8 cellular contexts compared by ENCODE assay signal in genomic region chr5:10249948-10250803, GRCh38. TPM values are rescaled to one million over a fixed set of nuclear protein-coding genes. Genes with fewer than 3 reads are reported as not detected.
DNase-seq lines count a peak whose midpoint lies in the region; ATAC-seq and TF ChIP-seq lines count a peak whose summit lies in the region.

Gene CCT5, plus strand, starts transcription at chr5:10250280. Its CDS starts 61 bp downstream, at chr5:10250341.

- peaks cover 36% of the 10 kb centered on the region for H3K4me1 Mint-ChIP-seq in T-helper 1 cell treated with Interleukin-12 subunit alpha and Interleukin-12 subunit beta and Interleukin-4 antibody, amounts not matched to agents 30 μg/mL and 1 μg/mL, for 36 hours (ENCODE audit: low read depth)

- intact Hi-C loops in left ventricle myocardium superior (cut with micrococcal nuclease) (no loop called here), prostate gland (cut with DNase I) (loop anchor here (1.0 to 10.0 kb wide), 2 partner anchors 39 to 705 kb away; partner anchors contain the start of gene SEMA5A)

- peaks cover 24% of the 10 kb centered on the region for H3K36me3 Mint-ChIP-seq in T-helper 1 cell treated with Interleukin-12 subunit alpha and Interleukin-12 subunit beta and Interleukin-4 antibody, amounts not matched to agents 30 μg/mL and 1 μg/mL, for 36 hours (ENCODE audit: low read depth)

- WGBS in prostate gland, result under 1% methylated on average over 58 of the region's 67 CpGs
- WGBS in urinary bladder, result under 1% methylated on average over 67 of the region's 67 CpGs

- TF ChIP-seq POLR2A in prostate gland (IDR thresholded peaks at IDR 0.05), result peak; percentile 59

- no peaks in the 10 kb centered on the region for H3K27me3 ChIP-seq in prostate gland (replicated peaks; ENCODE audit: insufficient read depth)

- peak; percentile 79 for ATAC-seq in HG02884 (IDR thresholded peaks at IDR 0.05; ENCODE audit: unreplicated experiment)
- peak; percentile 94 for ATAC-seq in left ventricle myocardium superior

- no peaks in the 10 kb centered on the region for H3K9me3 Mint-ChIP-seq in T-helper 1 cell treated with Interleukin-12 subunit alpha and Interleukin-12 subunit beta and Interleukin-4 antibody, amounts not matched to agents 30 μg/mL and 1 μg/mL, for 36 hours

- H3K4me1 ChIP-seq in prostate gland (replicated peaks) (peaks cover 8% of the 10 kb centered on the region), urinary bladder (ENCODE audit: insufficient read depth) (peaks cover 1% of the 10 kb centered on the region)

- in situ Hi-C loops in GM13977 (cut with MboI; ENCODE audit: low pct_unique_long_range_greater_than_20kb, low sequenced_read_pairs, unreplicated experiment), result no loop called here

- TF ChIP-seq CTCF in GM13977 (IDR thresholded peaks at IDR 0.05; ENCODE audit: extremely low read depth, insufficient read depth, missing control alignments) (no peak), prostate gland (IDR thresholded peaks at IDR 0.05) (no peak)

- H3K4me3 ChIP-seq in prostate gland (peak within 1 kb of the TSS; percentile 78 to 89), urinary bladder (ENCODE audit: low read depth, low read length) (peak within 1 kb of the TSS; percentile 89)

- DNase-seq in GM13977 (ENCODE audit: low spot score) (peak; percentile 96), NCI-H1694 (lab: John Stamatoyannopoulos, UW) (peak; percentile 98), amygdala (lab: John Stamatoyannopoulos, UW) (peak; percentile 39 to 94 (median 86)), left ventricle myocardium superior (peak; percentile 91), prostate gland (ENCODE audit: low spot score) (peak; percentile 94)

- H3K4me3 Mint-ChIP-seq in T-helper 1 cell treated with Interleukin-12 subunit alpha and Interleukin-12 subunit beta and Interleukin-4 antibody, amounts not matched to agents 30 μg/mL and 1 μg/mL, for 36 hours, result peak within 1 kb of the TSS; percentile 98

- peaks cover 4% of the 10 kb centered on the region for H3K27me3 Mint-ChIP-seq in T-helper 1 cell treated with Interleukin-12 subunit alpha and Interleukin-12 subunit beta and Interleukin-4 antibody, amounts not matched to agents 30 μg/mL and 1 μg/mL, for 36 hours (ENCODE audit: low read depth)

- no peaks in the 10 kb centered on the region for H3K9me3 ChIP-seq in prostate gland

- peak within 1 kb of the TSS; percentile 93 to 95 for H3K27ac ChIP-seq in prostate gland
- peak within 1 kb of the TSS; percentile 68 for H3K27ac ChIP-seq in urinary bladder (ENCODE audit: low read depth)

- H3K27ac Mint-ChIP-seq in T-helper 1 cell treated with Interleukin-12 subunit alpha and Interleukin-12 subunit beta and Interleukin-4 antibody, amounts not matched to agents 30 μg/mL and 1 μg/mL, for 36 hours, result peak within 1 kb of the TSS; percentile 100

- H3K36me3 ChIP-seq in prostate gland (no peaks in the 10 kb centered on the region), urinary bladder (ENCODE audit: insufficient read depth) (no peaks in the 10 kb centered on the region)

RNA-seq across cellular contexts. Expression of gene CCT5, which starts in this region (rescaled TPM):
- total RNA-seq in left ventricle myocardium superior (95.8 TPM), prostate gland (100 to 1,000 TPM; 113 to 140 TPM), urinary bladder (173 TPM)
- 148 TPM for polyA plus RNA-seq in urinary bladder

Comparison
In these comparisons a context has a peak if more than half of its experiments do, and no peak if none do; other contexts are left out.
1. Peak in every context shown above with its lines: DNase-seq, ATAC-seq, H3K4me3 ChIP-seq and H3K27ac ChIP-seq.